In genomic region chr22:17997456-17997855, GRCh38 we compare ENCODE assay signal across 10 cellular contexts. TPM values are rescaled to one million over a fixed set of nuclear protein-coding genes. Genes with fewer than 3 reads are reported as not detected.
DNase-seq lines count a peak whose midpoint lies in the region; ATAC-seq and TF ChIP-seq lines count a peak whose summit lies in the region.
"Had no signal": no experiment of that assay in that cellular context is flagged by ENCODE, and none has a peak within 500 bp of the region (broad histone marks: within the 10 kb centered on the region; RNA-seq: fewer than 3 reads in every experiment).

No MANE protein-coding gene starts in this region.

- H3K9me2 ChIP-seq in OCI-LY1 (ENCODE audit: low read depth, low read length): no peaks in the 10 kb centered on the region

- DNase-seq in Daoy (ENCODE audit: low read depth) (peak; percentile 67), brain microvascular endothelial cell (peak; percentile 28), neural crest cell (ENCODE audit: low read depth, low spot score) (no peak), cardiac septum (ENCODE audit: low spot score) (no peak), iPS-NIHi11 (ENCODE audit: low spot score) (no peak), GM19240 (ENCODE audit: insufficient read length, low spot score) (no peak), gastrocnemius medialis (no peak)
- DNase-seq: DMS153 had no signal

- H3K4me1 Mint-ChIP-seq in neural crest cell: peaks cover 42% of the 10 kb centered on the region

- H2AFZ ChIP-seq in OCI-LY1 (ENCODE audit: low read length): no peak overlapping the region

- H3K9me3 ChIP-seq in OCI-LY1 (ENCODE audit: low read length) (no peaks in the 10 kb centered on the region), gastrocnemius medialis (no peaks in the 10 kb centered on the region)

- no peak overlapping the region; the same call in 1 of the 2 replicates for H3K9ac ChIP-seq in OCI-LY1 (ENCODE audit: low read length)

- peak overlapping the region; percentile 88 for H3K27ac ChIP-seq in OCI-LY1 (ENCODE audit: low read depth, low read length, poor library complexity, severe bottlenecking)
- no peak overlapping the region for H3K27ac ChIP-seq in brain microvascular endothelial cell
- H3K27ac ChIP-seq in gastrocnemius medialis: no peak overlapping the region

- in situ Hi-C loops in brain microvascular endothelial cell (cut with HindIII; ENCODE audit: low pct_ligation_motif_present, low sequenced_read_pairs): no loop called here
- in situ Hi-C loops in gastrocnemius medialis (cut with MboI; ENCODE audit: low sequenced_read_pairs in 4 of 4): loop anchor here in 1 of 4 donors (10.0 kb wide), 1 partner anchor 77 kb away; the partner anchor contains the start of gene PEX26

- H3K4me1 ChIP-seq in OCI-LY1 (ENCODE audit: insufficient read depth, low read length, severe bottlenecking) (peaks cover 74% of the 10 kb centered on the region), gastrocnemius medialis (peaks cover 9 to 13% of the 10 kb centered on the region in 2 donors)

- H3K4me3 Mint-ChIP-seq in neural crest cell: peak overlapping the region; percentile 54

- no peaks in the 10 kb centered on the region for H4K20me1 ChIP-seq in OCI-LY1 (ENCODE audit: insufficient read depth, low read length)

- H3K9me3 Mint-ChIP-seq in neural crest cell: peaks cover 4% of the 10 kb centered on the region

- intact Hi-C loops in cardiac septum (cut with DNase I) (no loop called here), gastrocnemius medialis (cut with DNase I; ENCODE audit: low total_unique reads) (no loop called here)

- H3K27ac Mint-ChIP-seq in neural crest cell (ENCODE audit: unreplicated experiment): no peak overlapping the region

- peaks cover 3% of the 10 kb centered on the region; the same call in 1 of the 2 replicates for H3F3A ChIP-seq in OCI-LY1 (ENCODE audit: insufficient read depth, low read length)

- H3K4me3 ChIP-seq in OCI-LY1 (ENCODE audit: low read depth, low read length, poor library complexity, severe bottlenecking): no peak overlapping the region
- no peak overlapping the region for H3K4me3 ChIP-seq in brain microvascular endothelial cell (ENCODE audit: low read depth, low read length)
- H3K4me3 ChIP-seq in gastrocnemius medialis: no peak overlapping the region
- H3K4me3 ChIP-seq: lung had no signal

- H3K27me3 Mint-ChIP-seq in neural crest cell (ENCODE audit: low read depth): peaks cover 3% of the 10 kb centered on the region

- H3K36me3 Mint-ChIP-seq in neural crest cell (ENCODE audit: low read depth): peaks cover 5% of the 10 kb centered on the region

- ATAC-seq in gastrocnemius medialis: no peak

- H3K36me3 ChIP-seq in OCI-LY1 (ENCODE audit: insufficient read depth, low read length) (no peaks in the 10 kb centered on the region), brain microvascular endothelial cell (replicated peaks) (no peaks in the 10 kb centered on the region), gastrocnemius medialis (no peaks in the 10 kb centered on the region)

- TF ChIP-seq CTCF in OCI-LY1 (IDR thresholded peaks at IDR 0.05; ENCODE audit: low read length) (no peak), brain microvascular endothelial cell (IDR thresholded peaks at IDR 0.05; ENCODE audit: low read depth, low read length, missing control alignments) (no peak), neural crest cell (conservative IDR thresholded peaks at IDR 0.05) (no peak), gastrocnemius medialis (IDR thresholded peaks at IDR 0.05 in 4 of 5, conservative IDR thresholded peaks at IDR 0.05 in 1 of 5) (no peak)

- H3K27me3 ChIP-seq in OCI-LY1 (ENCODE audit: insufficient read depth, low read length) (no peaks in the 10 kb centered on the region), brain microvascular endothelial cell (replicated peaks) (no peaks in the 10 kb centered on the region), gastrocnemius medialis (no peaks in the 10 kb centered on the region)

- no peak for TF ChIP-seq POLR2A in gastrocnemius medialis (IDR thresholded peaks at IDR 0.05)

- peaks cover 14% of the 10 kb centered on the region for H3K79me2 ChIP-seq in OCI-LY1 (ENCODE audit: insufficient read depth, low read length)

- peak overlapping the region; percentile 37; the same call in 1 of the 2 replicates for H3K4me2 ChIP-seq in OCI-LY1 (ENCODE audit: low read length)

RNA-seq across cellular contexts. Expression of gene MICAL3, which starts 26.9 kb away (rescaled TPM):
- 15.4 and 26.2 TPM in 2 replicates for total RNA-seq in Daoy (2014; rRNA removed; shearing (Covaris generic))
- total RNA-seq in neural crest cell: 84.5 and 87.1 TPM in 2 replicates
- 126 TPM for total RNA-seq in cardiac septum
- total RNA-seq in gastrocnemius medialis: 1 to 10 TPM; 6.0 to 9.8 (median 8.1) TPM

Comparison
In these comparisons a context has a peak if more than half of its experiments do, and no peak if none do; other contexts are left out.
1. DNase-seq: peak in Daoy (single experiment) and brain microvascular endothelial cell (single experiment); none in neural crest cell (single experiment), cardiac septum (single experiment), iPS-NIHi11 (single experiment), GM19240 (single experiment) and gastrocnemius medialis (0 of 2).